ENCODE assay signal across 21 cellular contexts in the genomic region with DNA sequence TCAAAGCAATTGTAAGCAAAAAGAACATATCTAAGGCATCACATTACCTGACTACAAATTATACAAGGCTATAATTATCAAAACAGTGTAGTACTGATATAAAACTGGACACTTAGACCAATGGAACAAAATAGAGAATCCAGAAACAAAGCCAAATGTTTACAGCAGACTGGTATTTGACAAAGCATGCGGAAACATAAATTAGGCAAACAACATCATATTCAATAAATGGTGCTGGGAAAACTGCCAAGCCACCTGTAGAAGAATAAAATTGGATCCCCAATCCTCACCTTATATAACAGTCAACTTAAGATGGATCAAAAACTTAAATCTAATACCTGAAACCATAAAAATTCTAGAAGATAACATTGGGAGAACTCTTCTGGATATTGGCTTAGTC.
DNase-seq lines count a peak whose midpoint lies in the region; ATAC-seq and TF ChIP-seq lines count a peak whose summit lies in the region.
"Had no signal": no experiment of that assay in that cellular context is flagged by ENCODE, and none has a peak within 500 bp of the region (broad histone marks: within the 10 kb centered on the region; RNA-seq: fewer than 3 reads in every experiment).

No MANE protein-coding gene starts in this region.

- CTCF ChIA-PET in activated CD4-positive, alpha-beta T cell treated with anti-CD3 and anti-CD28 coated beads, Interleukin-2, amount 10 ng/mL, durations not matched to agents 7 days and 5 days (lab: Charles Lee), result no interaction called here

- DNase-seq in LNCaP clone FGC (ENCODE audit: low read depth) (peak; percentile 88), NCI-H1930 (lab: John Stamatoyannopoulos, UW) (peak; percentile 40 to 73), NCI-H69 (lab: John Stamatoyannopoulos, UW) (peak; percentile 11)
- DNase-seq in activated CD4-positive, alpha-beta T cell treated with anti-CD3 and anti-CD28 coated beads, Interleukin-2, amount 10 ng/mL, durations not matched to agents 7 days and 5 days, result no peak
- no peak for DNase-seq in stimulated activated naive B cell treated with anti-CD40 and anti-IgM and Interleukin-4, amounts not matched to agents 10 μg/mL and 1 μg/mL and 100 μg/mL, for 72 hours
- DNase-seq: CD8-positive, alpha-beta T cell; DMS 273 treated with DMSO at 0.1 percent for 48 hours; H9; Karpas-422; NCI-H2081 treated with DMSO at 0.1 percent for 48 hours; NCI-H526 treated with DMSO at 0.1 percent for 48 hours; PC-9; SJCRH30; T-helper 2 cell had no signal

- H3K4me1 Mint-ChIP-seq in activated CD4-positive, alpha-beta T cell treated with anti-CD3 and anti-CD28 coated beads, Interleukin-2, amount 10 ng/mL, durations not matched to agents 7 days and 5 days, result no peaks in the 10 kb centered on the region
- no peaks in the 10 kb centered on the region for H3K4me1 Mint-ChIP-seq in stimulated activated naive B cell treated with anti-CD40 and anti-IgM and Interleukin-4, amounts not matched to agents 10 μg/mL and 1 μg/mL and 100 μg/mL, for 72 hours
- H3K4me1 Mint-ChIP-seq: GM23338 had no signal

- peaks cover 4% of the 10 kb centered on the region for H3K9me3 Mint-ChIP-seq in activated CD4-positive, alpha-beta T cell treated with anti-CD3 and anti-CD28 coated beads, Interleukin-2, amount 10 ng/mL, durations not matched to agents 7 days and 5 days
- peaks cover 0 to 2% of the 10 kb centered on the region in 2 donors for H3K9me3 Mint-ChIP-seq in stimulated activated naive B cell treated with anti-CD40 and anti-IgM and Interleukin-4, amounts not matched to agents 10 μg/mL and 1 μg/mL and 100 μg/mL, for 72 hours

- no peak overlapping the region for H3K27ac Mint-ChIP-seq in activated CD4-positive, alpha-beta T cell treated with anti-CD3 and anti-CD28 coated beads, Interleukin-2, amount 10 ng/mL, durations not matched to agents 7 days and 5 days
- H3K27ac Mint-ChIP-seq in stimulated activated naive B cell treated with anti-CD40 and anti-IgM and Interleukin-4, amounts not matched to agents 10 μg/mL and 1 μg/mL and 100 μg/mL, for 72 hours, result no peak overlapping the region
- H3K27ac Mint-ChIP-seq: CD8-positive, alpha-beta T cell; GM23338; H9 had no signal

- H3K4me3 Mint-ChIP-seq in activated CD4-positive, alpha-beta T cell treated with anti-CD3 and anti-CD28 coated beads, Interleukin-2, amount 10 ng/mL, durations not matched to agents 7 days and 5 days, result no peak overlapping the region
- H3K4me3 Mint-ChIP-seq in stimulated activated naive B cell treated with anti-CD40 and anti-IgM and Interleukin-4, amounts not matched to agents 10 μg/mL and 1 μg/mL and 100 μg/mL, for 72 hours, result no peak overlapping the region
- H3K4me3 Mint-ChIP-seq: CD8-positive, alpha-beta T cell; GM23338; H9 had no signal

- no peaks in the 10 kb centered on the region for H3K36me3 Mint-ChIP-seq in activated CD4-positive, alpha-beta T cell treated with anti-CD3 and anti-CD28 coated beads, Interleukin-2, amount 10 ng/mL, durations not matched to agents 7 days and 5 days (ENCODE audit: low read depth)
- H3K36me3 Mint-ChIP-seq in stimulated activated naive B cell treated with anti-CD40 and anti-IgM and Interleukin-4, amounts not matched to agents 10 μg/mL and 1 μg/mL and 100 μg/mL, for 72 hours, result no peaks in the 10 kb centered on the region
- H3K36me3 Mint-ChIP-seq: CD8-positive, alpha-beta T cell had no signal

- no peak for ATAC-seq in HG03439 (IDR thresholded peaks at IDR 0.05; ENCODE audit: unreplicated experiment)
- ATAC-seq in stimulated activated naive B cell treated with anti-CD40 and anti-IgM and Interleukin-4, amounts not matched to agents 10 μg/mL and 1 μg/mL and 100 μg/mL, for 72 hours (replicated peaks), result no peak
- ATAC-seq: CD8-positive, alpha-beta T cell; GM23338; HepG2; Right ventricle myocardium inferior; SK-N-SH treated with all-trans-retinoic acid at 6 μM for 48 hours had no signal

- H3K4me3 ChIP-seq in LNCaP clone FGC (ENCODE audit: low read depth, low read length), result no peak overlapping the region
- H3K4me3 ChIP-seq: GM23338, PC-9, SJCRH30 had no signal

- POLR2A ChIA-PET in activated CD4-positive, alpha-beta T cell treated with anti-CD3 and anti-CD28 coated beads, Interleukin-2, amount 10 ng/mL, durations not matched to agents 7 days and 5 days (lab: Charles Lee), result no interaction called here

- TF ChIP-seq CTCF in LNCaP clone FGC (IDR thresholded peaks at IDR 0.05; ENCODE audit: control insufficient read depth, extremely low read depth, insufficient read depth) (no peak), VCaP (conservative IDR thresholded peaks at IDR 0.05) (no peak)

- peak overlapping the region; percentile 82 for H3K27ac ChIP-seq in VCaP
- H3K27ac ChIP-seq: C4-2B, PC-9, SJCRH30 had no signal

- no peaks in the 10 kb centered on the region for H3K27me3 Mint-ChIP-seq in activated CD4-positive, alpha-beta T cell treated with anti-CD3 and anti-CD28 coated beads, Interleukin-2, amount 10 ng/mL, durations not matched to agents 7 days and 5 days
- H3K27me3 Mint-ChIP-seq in stimulated activated naive B cell treated with anti-CD40 and anti-IgM and Interleukin-4, amounts not matched to agents 10 μg/mL and 1 μg/mL and 100 μg/mL, for 72 hours, result no peaks in the 10 kb centered on the region

Comparison
In these comparisons a context has a peak if more than half of its experiments do, and no peak if none do; other contexts are left out.
1. DNase-seq: peak in LNCaP clone FGC (single experiment), NCI-H1930 (2 of 2) and NCI-H69 (single experiment); none in activated CD4-positive, alpha-beta T cell treated with anti-CD3 and anti-CD28 coated beads, Interleukin-2, amount 10 ng/mL, durations not matched to agents 7 days and 5 days (single experiment) and stimulated activated naive B cell treated with anti-CD40 and anti-IgM and Interleukin-4, amounts not matched to agents 10 μg/mL and 1 μg/mL and 100 μg/mL, for 72 hours (single experiment).